Comparison of ENCODE assay signal across 13 cellular contexts in genomic region chr10:86077871-86078638, GRCh38.
"Had no signal": no experiment of that assay in that cellular context is flagged by ENCODE, and none has a peak within 500 bp of the region (broad histone marks: within the 10 kb centered on the region; RNA-seq: fewer than 3 reads in every experiment).

No MANE protein-coding gene starts in this region.

- H3K27ac Mint-ChIP-seq: activated CD4-positive, alpha-beta T cell treated with anti-CD3 and anti-CD28 coated beads, Interleukin-2, amount 10 ng/mL, durations not matched to agents 7 days and 5 days; activated T-helper 17 cell treated with anti-CD3 and anti-CD28 coated beads, Interleukin-2, amount 50 U/mL, for 72 hours; natural killer cell treated with Interleukin-12 subunit alpha and Interleukin-12 subunit beta and Interleukin-15 and Interleukin-18, amount 100 ng/mL, for 72 hours; stimulated activated memory B cell treated with anti-CD40 and anti-IgM and Interleukin-4, amounts not matched to agents 10 μg/mL and 1 μg/mL and 100 μg/mL, for 72 hours; T-helper 2 cell treated with Interferon-gamma antibody and Interleukin-4, amounts not matched to agents 5 μg/mL and 100 μg/mL, for 36 hours had no signal

- H3K9me3 ChIP-seq: psoas muscle, tibial nerve, uterus had no signal

- H3K4me1 Mint-ChIP-seq: activated CD4-positive, alpha-beta T cell treated with anti-CD3 and anti-CD28 coated beads, Interleukin-2, amount 10 ng/mL, durations not matched to agents 7 days and 5 days; activated T-helper 17 cell treated with anti-CD3 and anti-CD28 coated beads, Interleukin-2, amount 50 U/mL, for 72 hours; stimulated activated memory B cell treated with anti-CD40 and anti-IgM and Interleukin-4, amounts not matched to agents 10 μg/mL and 1 μg/mL and 100 μg/mL, for 72 hours had no signal

- H3K27me3 Mint-ChIP-seq: activated CD4-positive, alpha-beta T cell treated with anti-CD3 and anti-CD28 coated beads, Interleukin-2, amount 10 ng/mL, durations not matched to agents 7 days and 5 days had no signal

- H3K36me3 ChIP-seq: tibial nerve, uterus had no signal

- H3K27ac ChIP-seq: psoas muscle, tibial nerve, uterus had no signal

- H3K4me3 ChIP-seq: psoas muscle, tibial nerve, uterus had no signal

- H3K27me3 ChIP-seq: tibial nerve, uterus had no signal

- ATAC-seq: activated T-helper 17 cell treated with anti-CD3 and anti-CD28 coated beads, Interleukin-2, amount 50 U/mL, for 72 hours; psoas muscle; sciatic nerve; stimulated activated memory B cell treated with anti-CD40 and anti-IgM and Interleukin-4, amounts not matched to agents 10 μg/mL and 1 μg/mL and 100 μg/mL, for 72 hours had no signal

- DNase-seq: activated CD4-positive, alpha-beta T cell treated with anti-CD3 and anti-CD28 coated beads, Interleukin-2, amount 10 ng/mL, durations not matched to agents 7 days and 5 days; activated CD4-positive, CD25-positive, alpha-beta regulatory T cell; activated naive CD4-positive, alpha-beta T cell treated with Interleukin-2 at 50 U/mL for 16 hours; aorta; psoas muscle; stimulated activated CD4-positive, alpha-beta T cell treated with anti-CD3 and anti-CD28 coated beads, Interleukin-12 subunit alpha, Interleukin-12 subunit beta, amount 100 ng/mL, for 4 hours; uterus had no signal

- H3K4me3 Mint-ChIP-seq: activated CD4-positive, alpha-beta T cell treated with anti-CD3 and anti-CD28 coated beads, Interleukin-2, amount 10 ng/mL, durations not matched to agents 7 days and 5 days; activated T-helper 17 cell treated with anti-CD3 and anti-CD28 coated beads, Interleukin-2, amount 50 U/mL, for 72 hours; natural killer cell treated with Interleukin-12 subunit alpha and Interleukin-12 subunit beta and Interleukin-15 and Interleukin-18, amount 100 ng/mL, for 72 hours; stimulated activated memory B cell treated with anti-CD40 and anti-IgM and Interleukin-4, amounts not matched to agents 10 μg/mL and 1 μg/mL and 100 μg/mL, for 72 hours; T-helper 2 cell treated with Interferon-gamma antibody and Interleukin-4, amounts not matched to agents 5 μg/mL and 100 μg/mL, for 36 hours had no signal

- H3K4me1 ChIP-seq: psoas muscle, tibial nerve, uterus had no signal

- H3K36me3 Mint-ChIP-seq: natural killer cell treated with Interleukin-12 subunit alpha and Interleukin-12 subunit beta and Interleukin-15 and Interleukin-18, amount 100 ng/mL, for 72 hours; stimulated activated memory B cell treated with anti-CD40 and anti-IgM and Interleukin-4, amounts not matched to agents 10 μg/mL and 1 μg/mL and 100 μg/mL, for 72 hours had no signal

- H3K9me3 Mint-ChIP-seq: activated CD4-positive, alpha-beta T cell treated with anti-CD3 and anti-CD28 coated beads, Interleukin-2, amount 10 ng/mL, durations not matched to agents 7 days and 5 days; activated T-helper 17 cell treated with anti-CD3 and anti-CD28 coated beads, Interleukin-2, amount 50 U/mL, for 72 hours; natural killer cell treated with Interleukin-12 subunit alpha and Interleukin-12 subunit beta and Interleukin-15 and Interleukin-18, amount 100 ng/mL, for 72 hours; T-helper 2 cell treated with Interferon-gamma antibody and Interleukin-4, amounts not matched to agents 5 μg/mL and 100 μg/mL, for 36 hours had no signal
